26 cellular contexts compared by ENCODE assay signal in genomic region chr16:88718178-88718577, GRCh38. TPM values are rescaled to one million over a fixed set of nuclear protein-coding genes. Genes with fewer than 3 reads are reported as not detected.
DNase-seq lines count a peak whose midpoint lies in the region; ATAC-seq, FAIRE-seq and TF ChIP-seq lines count a peak whose summit lies in the region.
"Had no signal": no experiment of that assay in that cellular context is flagged by ENCODE, and none has a peak within 500 bp of the region (broad histone marks: within the 10 kb centered on the region; RNA-seq: fewer than 3 reads in every experiment).

No MANE protein-coding gene starts in this region.

- 89% methylated on average over 11 of the region's 11 CpGs for WGBS in K562 (ENCODE audit: insufficient coverage, low coverage, missing lambda C conversion rate)
- 90 to 92% methylated on average over 11 of the region's 11 CpGs for WGBS in sigmoid colon, 2 donors

- no peak overlapping the region for H3K27ac ChIP-seq in BLaER1 treated with 17β-estradiol and CSF1 and Interleukin-3, amounts not matched to agents 10 nM and 100 nM
- no peak overlapping the region for H3K27ac ChIP-seq in K562 (ENCODE audit: extremely low read depth, low read depth, low read length)
- peak overlapping the region in 3 of 4 donors; percentile 67 to 77 (median 76) for H3K27ac ChIP-seq in sigmoid colon
- H3K27ac ChIP-seq: ascending aorta, cardiac muscle cell, psoas muscle, SJCRH30, skin epidermis had no signal

- no peaks in the 10 kb centered on the region for H3K9me3 ChIP-seq in BLaER1 treated with 17β-estradiol and CSF1 and Interleukin-3, amounts not matched to agents 10 nM and 100 nM (replicated peaks in 1 of 11)
- H3K9me3 ChIP-seq in K562 (replicated peaks; ENCODE audit: control insufficient read depth, insufficient read depth, low read depth, low read length) (0 out of 2 replicates have a peak, but pooled peaks cover 2% of the 10 kb centered on the region), sigmoid colon (no peaks in the 10 kb centered on the region)
- H3K9me3 ChIP-seq: ascending aorta, psoas muscle, SJCRH30, transverse colon had no signal

- BruUV-seq in K562 (replicated peaks; lab: Mats Ljungman, UMichigan), result no TSS peak

- no peak for ATAC-seq in K562
- ATAC-seq: psoas muscle had no signal

- H3K79me2 ChIP-seq in K562 (ENCODE audit: control insufficient read depth, insufficient read depth, low read length), result no peaks in the 10 kb centered on the region; the same call in 2 of the 3 replicates

- peaks cover 3% of the 10 kb centered on the region for H3K9me1 ChIP-seq in K562 (ENCODE audit: control insufficient read depth, insufficient read depth, low read length)

- H3K27me3 ChIP-seq in BLaER1 treated with 17β-estradiol and CSF1 and Interleukin-3, amounts not matched to agents 10 nM and 100 nM, result peaks cover 0 to 4% (median 0%) of the 10 kb centered on the region in 11 experiments; a peak in 1 of 22 replicates
- no peaks in the 10 kb centered on the region; a peak in 1 of 5 replicates for H3K27me3 ChIP-seq in K562 (ENCODE audit: control insufficient read depth in 2 of 2, insufficient read depth in 2 of 2, low read length in 2 of 2)
- no peaks in the 10 kb centered on the region for H3K27me3 ChIP-seq in sigmoid colon
- H3K27me3 ChIP-seq: ascending aorta, cardiac muscle cell, SJCRH30, transverse colon had no signal

- peaks cover 85 to 99% (median 98%) of the 10 kb centered on the region in 11 experiments for H3K36me3 ChIP-seq in BLaER1 treated with 17β-estradiol and CSF1 and Interleukin-3, amounts not matched to agents 10 nM and 100 nM
- H3K36me3 ChIP-seq in K562 (ENCODE audit: control insufficient read depth, insufficient read depth, low read length) (peaks cover 100% of the 10 kb centered on the region), sigmoid colon (peaks cover 71 to 100% (median 94%) of the 10 kb centered on the region in 4 donors)

- no peak for DNase-seq in HTR-8/SVneo (ENCODE audit: insufficient read length, low spot score)
- no peak for DNase-seq in K562 (ENCODE audit: extremely low read depth in 1 of 4, low spot score in 3 of 4)
- no peak for DNase-seq in sigmoid colon
- DNase-seq in GM10248 (ENCODE audit: extremely low spot score), result no peak
- no peak for DNase-seq in HuH-7 (ENCODE audit: low spot score)
- no peak for DNase-seq in retina
- DNase-seq: activated B cell treated with CpG ODN at 0.5 μM for 24 hours; activated CD4-positive, alpha-beta T cell treated with anti-CD3 and anti-CD28 coated beads, Interleukin-2, amount 50 U/mL, for 4 hours; activated CD8-positive, alpha-beta memory T cell treated with anti-CD3 and anti-CD28 coated beads, Interleukin-2, amount 50 U/mL, for 4 hours; GOT3; naive B cell; NCI-H1105 treated with DMSO at 0.1 percent for 48 hours; NCI-H2081; NCI-H345; nucleus accumbens; psoas muscle; SJCRH30; transverse colon had no signal

- H3K4me1 ChIP-seq in BLaER1 treated with 17β-estradiol and CSF1 and Interleukin-3, amounts not matched to agents 10 nM and 100 nM, result peaks cover 22 to 36% (median 29%) of the 10 kb centered on the region in 10 experiments
- H3K4me1 ChIP-seq in K562 (replicated peaks in 1 of 2; ENCODE audit: control insufficient read depth in 2 of 2, insufficient read depth in 2 of 2, low read length in 2 of 2), result peaks cover 0 to 62% of the 10 kb centered on the region in 2 experiments; a peak in 1 of 5 replicates
- H3K4me1 ChIP-seq in sigmoid colon, result peaks cover 0 to 17% (median 10%) of the 10 kb centered on the region in 4 donors
- H3K4me1 ChIP-seq: ascending aorta, psoas muscle, SJCRH30, transverse colon had no signal

- CTCF ChIA-PET in K562 (lab: Yijun Ruan, JAX; ENCODE audit: low intra/inter-chr PET ratio), result no interaction called here
- CTCF ChIA-PET in GM10248 (lab: Yijun Ruan, JAX), result interaction anchor here (1.0 to 6.2 kb wide), 3 partner anchors 15 to 18 kb away, joined by 3 to 38 read pairs (median 4); no protein-coding TSS in a partner anchor

- TF ChIP-seq CTCF in K562 (IDR thresholded peaks at IDR 0.05 in 2 of 3, conservative IDR thresholded peaks at IDR 0.05 in 1 of 3; ENCODE audit: insufficient read depth in 2 of 3, low read depth in 1 of 3, low read length in 3 of 3) (no peak), sigmoid colon (IDR thresholded peaks at IDR 0.05) (no peak), GM10248 (IDR thresholded peaks at IDR 0.05; ENCODE audit: control extremely low read depth, extremely low read depth, low read depth, missing control alignments) (no peak)

- TF ChIP-seq POLR2A in K562 (conservative IDR thresholded peaks at IDR 0.05), result 0 out of 2 replicates have a peak, but pooled peaks have one; percentile 50
- no peak for TF ChIP-seq POLR2A in sigmoid colon (IDR thresholded peaks at IDR 0.05)

- intact Hi-C loops in K562 (cut with micrococcal nuclease) (no loop called here), sigmoid colon (cut with DNase I) (no loop called here)

- H3K4me3 ChIP-seq in BLaER1 treated with 17β-estradiol and CSF1 and Interleukin-3, amounts not matched to agents 10 nM and 100 nM, result no peak overlapping the region
- H3K4me3 ChIP-seq in K562 (no peak overlapping the region), sigmoid colon (no peak overlapping the region)
- H3K4me3 ChIP-seq: ascending aorta, cardiac muscle cell, psoas muscle, SJCRH30, skin epidermis, transverse colon had no signal

- POLR2A ChIA-PET in K562 (lab: Yijun Ruan, JAX) (interaction anchor here (1.3 kb wide), 1 partner anchor 19 kb away, joined by 3 read pairs; no protein-coding TSS in a partner anchor), GM10248 (lab: Yijun Ruan, JAX) (no interaction called here)

- no peak for TF ChIP-seq RAD21 in K562 (CRISPR knock-in tag; conservative IDR thresholded peaks at IDR 0.05 in 1 of 2, IDR thresholded peaks at IDR 0.05 in 1 of 2)

- in situ Hi-C loops in K562 (cut with MboI), result no loop called here

- TF ChIP-seq EP300 in K562 (IDR thresholded peaks at IDR 0.05; ENCODE audit: low read length) (no peak), sigmoid colon (IDR thresholded peaks at IDR 0.05) (no peak)

- peak overlapping the region; percentile 13 to 61 (median 48); a peak in 21 of 22 replicates for H3K4me2 ChIP-seq in BLaER1 treated with 17β-estradiol and CSF1 and Interleukin-3, amounts not matched to agents 10 nM and 100 nM
- no peak overlapping the region for H3K4me2 ChIP-seq in K562 (ENCODE audit: insufficient read depth, low read length)

- H3K9ac ChIP-seq in BLaER1 treated with 17β-estradiol and CSF1 and Interleukin-3, amounts not matched to agents 10 nM and 100 nM, result no peak overlapping the region
- H3K9ac ChIP-seq in K562 (ENCODE audit: insufficient read depth in 1 of 2, low read depth in 2 of 2, low read length in 2 of 2), result no peak overlapping the region

- peaks cover 11 to 100% (median 82%) of the 10 kb centered on the region in 11 experiments; a peak in 21 of 22 replicates for H4K20me1 ChIP-seq in BLaER1 treated with 17β-estradiol and CSF1 and Interleukin-3, amounts not matched to agents 10 nM and 100 nM
- H4K20me1 ChIP-seq in K562 (replicated peaks; ENCODE audit: control insufficient read depth, insufficient read depth, low read length), result peaks cover 6% of the 10 kb centered on the region; the same call in 1 of the 2 replicates

- no peak overlapping the region for H2AFZ ChIP-seq in K562 (ENCODE audit: low read depth, low read length)

- FAIRE-seq in HTR-8/SVneo (lab: Jason Lieb, UNC) (peak; percentile 69), K562 (lab: Jason Lieb, UNC) (peak; percentile 57)
- FAIRE-seq: endothelial cell of umbilical vein, GM12892, keratinocyte, RCC 7860 had no signal

RNA-seq across cellular contexts. Expression of gene CTU2, which starts 11.9 kb away (rescaled TPM):
- 45.3 and 159 TPM in 2 replicates for total RNA-seq in K562 (2011; cell fraction: chromatin; rRNA removed; ENCODE audit: low replicate concordance)
- total RNA-seq in K562 (2011; cell fraction: nucleolus; rRNA removed), result 114 and 148 TPM in 2 replicates
- total RNA-seq in K562 (2011; cell fraction: nucleoplasm; rRNA removed), result 48.7 and 66.7 TPM in 2 replicates
- total RNA-seq in K562 (2014; rRNA removed) (55.4 and 68.9 TPM in 2 replicates), K562 (2014; rRNA removed; fragmentation: Illumina TruSeq; extraction: Trizol) (7.2 and 11.9 TPM in 2 replicates), K562 (2015; rRNA removed; fragmentation: Illumina TruSeq; extraction: Trizol) (41.1 and 49.2 TPM in 2 replicates), K562 (2021) (105 and 106 TPM in 2 replicates), sigmoid colon (10 to 100 TPM in 3 of 4 donors, 1 to 10 TPM in 1; 6.1 to 11.7 (median 10.7) TPM)
- polyA plus RNA-seq in K562 (2011; rRNA removed) (23.2 and 30.1 TPM in 2 replicates), K562 (2014; fragmentation: Illumina TruSeq; extraction: Trizol) (17.7 and 46.9 TPM in 2 replicates), K562 (2014; fragmentation: Nextera tagmentation; extraction: Ambion mirVana) (1 to 10 TPM; 1.3 to 3.0 TPM), K562 (2014; rRNA removed) (63.4 and 76.6 TPM in 2 replicates), sigmoid colon (10 to 100 TPM in 1 of 3 donors, 1 to 10 TPM in 2; 8.4 to 16.3 (median 9.2) TPM)
- 40.2 and 96.8 TPM in 2 replicates for polyA plus RNA-seq in K562 (2011; cell fraction: cytosol; rRNA removed)
- polyA plus RNA-seq in K562 (2011; cell fraction: nucleus; rRNA removed), result 102 and 136 TPM in 2 replicates
- polyA plus RNA-seq in K562 (2012), result 34.1 and 51.7 TPM in 2 replicates
- polyA minus RNA-seq in K562 (2011; rRNA and poly(A)+ RNA removed), result 9.4 and 14.4 TPM in 2 replicates
- polyA minus RNA-seq in K562 (2011; cell fraction: cytosol; rRNA and poly(A)+ RNA removed), result 48.0 and 51.1 TPM in 2 replicates
- polyA minus RNA-seq in K562 (2011; cell fraction: nucleus; rRNA and poly(A)+ RNA removed), result 40.7 and 44.1 TPM in 2 replicates

RNA-seq across cellular contexts. Expression of gene RNF166, which starts 12.0 kb away (rescaled TPM):
- total RNA-seq in K562 (2011; cell fraction: chromatin; rRNA removed; ENCODE audit: low replicate concordance), result 58.8 and 182 TPM in 2 replicates
- 89.5 and 92.7 TPM in 2 replicates for total RNA-seq in K562 (2011; cell fraction: nucleolus; rRNA removed)
- 60.1 and 64.4 TPM in 2 replicates for total RNA-seq in K562 (2011; cell fraction: nucleoplasm; rRNA removed)
- 46.9 and 61.6 TPM in 2 replicates for total RNA-seq in K562 (2014; rRNA removed)
- total RNA-seq in K562 (2014; rRNA removed; fragmentation: Illumina TruSeq; extraction: Trizol), result 6.1 and 7.3 TPM in 2 replicates
- total RNA-seq in K562 (2015; rRNA removed; fragmentation: Illumina TruSeq; extraction: Trizol), result 19.5 and 22.3 TPM in 2 replicates
- total RNA-seq in K562 (2021), result 60.3 and 61.2 TPM in 2 replicates
- 26.5 and 37.4 TPM in 2 replicates for polyA plus RNA-seq in K562 (2011; rRNA removed)
- 37.8 and 90.9 TPM in 2 replicates for polyA plus RNA-seq in K562 (2011; cell fraction: cytosol; rRNA removed)
- polyA plus RNA-seq in K562 (2011; cell fraction: nucleus; rRNA removed), result 118 and 185 TPM in 2 replicates
- polyA plus RNA-seq in K562 (2012), result 23.8 and 39.8 TPM in 2 replicates
- 12.7 and 27.9 TPM in 2 replicates for polyA plus RNA-seq in K562 (2014; fragmentation: Illumina TruSeq; extraction: Trizol)
- polyA plus RNA-seq in K562 (2014; fragmentation: Nextera tagmentation; extraction: Ambion mirVana), result under 1 TPM; 0.56 to 0.96 TPM
- 59.4 and 65.6 TPM in 2 replicates for polyA plus RNA-seq in K562 (2014; rRNA removed)
- polyA minus RNA-seq in K562 (2011; rRNA and poly(A)+ RNA removed), result 7.0 and 12.0 TPM in 2 replicates
- 41.2 and 44.5 TPM in 2 replicates for polyA minus RNA-seq in K562 (2011; cell fraction: cytosol; rRNA and poly(A)+ RNA removed)
- 33.4 and 39.2 TPM in 2 replicates for polyA minus RNA-seq in K562 (2011; cell fraction: nucleus; rRNA and poly(A)+ RNA removed)
- 10 to 100 TPM; 16.0 to 21.4 (median 17.9) TPM for total RNA-seq in sigmoid colon
- polyA plus RNA-seq in sigmoid colon, result 10 to 100 TPM in 1 of 3 donors, 1 to 10 TPM in 2; 5.4 to 34.8 (median 6.2) TPM

RNA-seq across cellular contexts. Expression of gene SNAI3, which starts 31.9 kb away (rescaled TPM):
- 0.79 and 2.9 TPM in 2 replicates for total RNA-seq in K562 (2011; cell fraction: chromatin; rRNA removed; ENCODE audit: low replicate concordance)
- 3.2 and 3.7 TPM in 2 replicates for total RNA-seq in K562 (2011; cell fraction: nucleolus; rRNA removed)
- 0.95 and 1.1 TPM in 2 replicates for total RNA-seq in K562 (2011; cell fraction: nucleoplasm; rRNA removed)
- 2.7 and 4.1 TPM in 2 replicates for total RNA-seq in K562 (2014; rRNA removed)
- 0.15 and 0.19 TPM in 2 replicates for total RNA-seq in K562 (2014; rRNA removed; fragmentation: Illumina TruSeq; extraction: Trizol)
- total RNA-seq in K562 (2015; rRNA removed; fragmentation: Illumina TruSeq; extraction: Trizol), result 0.72 and 0.87 TPM in 2 replicates
- 2.5 and 3.1 TPM in 2 replicates for total RNA-seq in K562 (2021)
- 0.88 and 3.0 TPM in 2 replicates for polyA plus RNA-seq in K562 (2011; rRNA removed)
- polyA plus RNA-seq in K562 (2011; cell fraction: cytosol; rRNA removed), result 3.2 and 5.5 TPM in 2 replicates
- polyA plus RNA-seq in K562 (2011; cell fraction: nucleus; rRNA removed), result 2.9 and 3.8 TPM in 2 replicates
- polyA plus RNA-seq in K562 (2012), result 0.95 and 1.2 TPM in 2 replicates
- 0.70 and 1.9 TPM in 2 replicates for polyA plus RNA-seq in K562 (2014; fragmentation: Illumina TruSeq; extraction: Trizol)
- polyA plus RNA-seq in K562 (2014; fragmentation: Nextera tagmentation; extraction: Ambion mirVana), result under 1 TPM in 1 of 2 experiments, not detected in 1; 0.04 TPM
- polyA plus RNA-seq in K562 (2014; rRNA removed), result 1.5 and 2.1 TPM in 2 replicates
- polyA minus RNA-seq in K562 (2011; rRNA and poly(A)+ RNA removed), result 0.42 and 0.87 TPM in 2 replicates
- polyA minus RNA-seq in K562 (2011; cell fraction: cytosol; rRNA and poly(A)+ RNA removed), result 1.9 and 3.5 TPM in 2 replicates
- 1.5 and 2.3 TPM in 2 replicates for polyA minus RNA-seq in K562 (2011; cell fraction: nucleus; rRNA and poly(A)+ RNA removed)
- total RNA-seq in sigmoid colon, result under 1 TPM in 2 of 4 donors, not detected in 2; 0.71 to 0.82 TPM
- 1 to 10 TPM in 1 of 3 donors, under 1 TPM in 2; 0.46 to 3.0 (median 0.60) TPM for polyA plus RNA-seq in sigmoid colon
- total RNA-seq: ascending aorta had no signal
- polyA plus RNA-seq: keratinocyte had no signal

RNA-seq across cellular contexts. Expression of gene MVD, which starts 55.3 kb away (rescaled TPM):
- total RNA-seq in K562 (2011; cell fraction: chromatin; rRNA removed; ENCODE audit: low replicate concordance), result 321 and 787 TPM in 2 replicates
- total RNA-seq in K562 (2011; cell fraction: nucleolus; rRNA removed), result 569 and 688 TPM in 2 replicates
- total RNA-seq in K562 (2011; cell fraction: nucleoplasm; rRNA removed), result 436 and 479 TPM in 2 replicates
- total RNA-seq in K562 (2014; rRNA removed), result 89.2 and 121 TPM in 2 replicates
- 17.6 and 26.6 TPM in 2 replicates for total RNA-seq in K562 (2014; rRNA removed; fragmentation: Illumina TruSeq; extraction: Trizol)
- total RNA-seq in K562 (2015; rRNA removed; fragmentation: Illumina TruSeq; extraction: Trizol), result 45.3 and 45.5 TPM in 2 replicates
- 126 and 141 TPM in 2 replicates for total RNA-seq in K562 (2021)
- 53.9 and 168 TPM in 2 replicates for polyA plus RNA-seq in K562 (2011; rRNA removed)
- polyA plus RNA-seq in K562 (2011; cell fraction: cytosol; rRNA removed), result 114 and 126 TPM in 2 replicates
- 587 and 718 TPM in 2 replicates for polyA plus RNA-seq in K562 (2011; cell fraction: nucleus; rRNA removed)
- polyA plus RNA-seq in K562 (2012), result 111 and 112 TPM in 2 replicates
- 32.9 and 65.4 TPM in 2 replicates for polyA plus RNA-seq in K562 (2014; fragmentation: Illumina TruSeq; extraction: Trizol)
- polyA plus RNA-seq in K562 (2014; fragmentation: Nextera tagmentation; extraction: Ambion mirVana), result 10 to 100 TPM; 12.2 to 15.4 TPM
- 65.6 and 82.5 TPM in 2 replicates for polyA plus RNA-seq in K562 (2014; rRNA removed)
- 19.0 and 22.9 TPM in 2 replicates for polyA minus RNA-seq in K562 (2011; rRNA and poly(A)+ RNA removed)
- 57.7 and 136 TPM in 2 replicates for polyA minus RNA-seq in K562 (2011; cell fraction: cytosol; rRNA and poly(A)+ RNA removed)
- polyA minus RNA-seq in K562 (2011; cell fraction: nucleus; rRNA and poly(A)+ RNA removed), result 78.2 and 151 TPM in 2 replicates
- total RNA-seq in sigmoid colon, result 10 to 100 TPM; 16.8 to 25.7 (median 23.2) TPM
- 100 to 1,000 TPM in 1 of 3 donors, 10 to 100 TPM in 2; 41.4 to 206 (median 84.8) TPM for polyA plus RNA-seq in sigmoid colon

Comparison
In these comparisons a context has a peak if more than half of its experiments do, and no peak if none do; other contexts are left out.
1. H3K27ac ChIP-seq: peak in sigmoid colon (3 of 4); none in BLaER1 treated with 17β-estradiol and CSF1 and Interleukin-3, amounts not matched to agents 10 nM and 100 nM (0 of 11) and K562 (single experiment).